Comparison of ENCODE assay signal across 1 cellular context in the genomic region with DNA sequence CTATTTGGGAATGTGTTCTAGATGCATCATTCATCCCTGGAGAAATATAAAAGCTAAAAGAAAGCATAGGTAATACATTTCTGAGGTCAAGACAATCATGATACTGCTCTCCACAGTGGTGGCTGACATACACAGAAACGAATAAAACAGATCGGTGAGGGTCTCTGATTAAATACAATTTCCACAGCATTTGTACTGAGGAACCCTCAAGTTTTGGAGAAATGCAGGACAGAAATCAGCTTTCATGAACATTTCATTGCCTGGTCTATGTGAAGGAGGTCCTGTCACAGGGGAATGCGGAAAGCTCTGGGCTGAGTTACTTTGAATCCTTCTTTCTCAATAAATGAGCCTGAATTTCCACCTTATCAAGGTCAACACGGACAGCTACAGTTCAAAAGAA.
TF ChIP-seq lines count a peak whose summit lies in the region.

No MANE protein-coding gene starts in this region.

TF ChIP-seq in WTC11, 78 proteins besides CTCF, POLR2A, EP300 and RAD21 (continued from another document):
- TF ChIP-seq IRF2 (CRISPR knock-in tag; IDR thresholded peaks at IDR 0.05; ENCODE audit: borderline replicate concordance, low read depth) (no peak), NFATC4 (CRISPR knock-in tag; IDR thresholded peaks at IDR 0.05) (no peak), ESRRA (CRISPR knock-in tag; IDR thresholded peaks at IDR 0.05; ENCODE audit: borderline replicate concordance) (no peak), ZNF317 (CRISPR knock-in tag; IDR thresholded peaks at IDR 0.05; ENCODE audit: borderline replicate concordance, low read depth) (no peak), KAT7 (CRISPR knock-in tag; IDR thresholded peaks at IDR 0.05; ENCODE audit: borderline replicate concordance) (no peak), PRRX2 (CRISPR knock-in tag; IDR thresholded peaks at IDR 0.05) (no peak), MXD4 (CRISPR knock-in tag; IDR thresholded peaks at IDR 0.05; ENCODE audit: borderline replicate concordance) (no peak)
- TF ChIP-seq, protein P1, sequence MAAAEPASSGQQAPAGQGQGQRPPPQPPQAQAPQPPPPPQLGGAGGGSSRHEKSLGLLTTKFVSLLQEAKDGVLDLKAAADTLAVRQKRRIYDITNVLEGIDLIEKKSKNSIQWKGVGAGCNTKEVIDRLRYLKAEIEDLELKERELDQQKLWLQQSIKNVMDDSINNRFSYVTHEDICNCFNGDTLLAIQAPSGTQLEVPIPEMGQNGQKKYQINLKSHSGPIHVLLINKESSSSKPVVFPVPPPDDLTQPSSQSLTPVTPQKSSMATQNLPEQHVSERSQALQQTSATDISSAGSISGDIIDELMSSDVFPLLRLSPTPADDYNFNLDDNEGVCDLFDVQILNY (CRISPR knock-in tag; IDR thresholded peaks at IDR 0.05), result no peak
- TF ChIP-seq, protein P2, sequence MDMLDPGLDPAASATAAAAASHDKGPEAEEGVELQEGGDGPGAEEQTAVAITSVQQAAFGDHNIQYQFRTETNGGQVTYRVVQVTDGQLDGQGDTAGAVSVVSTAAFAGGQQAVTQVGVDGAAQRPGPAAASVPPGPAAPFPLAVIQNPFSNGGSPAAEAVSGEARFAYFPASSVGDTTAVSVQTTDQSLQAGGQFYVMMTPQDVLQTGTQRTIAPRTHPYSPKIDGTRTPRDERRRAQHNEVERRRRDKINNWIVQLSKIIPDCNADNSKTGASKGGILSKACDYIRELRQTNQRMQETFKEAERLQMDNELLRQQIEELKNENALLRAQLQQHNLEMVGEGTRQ (CRISPR knock-in tag; IDR thresholded peaks at IDR 0.05), result no peak
- TF ChIP-seq, protein P3, sequence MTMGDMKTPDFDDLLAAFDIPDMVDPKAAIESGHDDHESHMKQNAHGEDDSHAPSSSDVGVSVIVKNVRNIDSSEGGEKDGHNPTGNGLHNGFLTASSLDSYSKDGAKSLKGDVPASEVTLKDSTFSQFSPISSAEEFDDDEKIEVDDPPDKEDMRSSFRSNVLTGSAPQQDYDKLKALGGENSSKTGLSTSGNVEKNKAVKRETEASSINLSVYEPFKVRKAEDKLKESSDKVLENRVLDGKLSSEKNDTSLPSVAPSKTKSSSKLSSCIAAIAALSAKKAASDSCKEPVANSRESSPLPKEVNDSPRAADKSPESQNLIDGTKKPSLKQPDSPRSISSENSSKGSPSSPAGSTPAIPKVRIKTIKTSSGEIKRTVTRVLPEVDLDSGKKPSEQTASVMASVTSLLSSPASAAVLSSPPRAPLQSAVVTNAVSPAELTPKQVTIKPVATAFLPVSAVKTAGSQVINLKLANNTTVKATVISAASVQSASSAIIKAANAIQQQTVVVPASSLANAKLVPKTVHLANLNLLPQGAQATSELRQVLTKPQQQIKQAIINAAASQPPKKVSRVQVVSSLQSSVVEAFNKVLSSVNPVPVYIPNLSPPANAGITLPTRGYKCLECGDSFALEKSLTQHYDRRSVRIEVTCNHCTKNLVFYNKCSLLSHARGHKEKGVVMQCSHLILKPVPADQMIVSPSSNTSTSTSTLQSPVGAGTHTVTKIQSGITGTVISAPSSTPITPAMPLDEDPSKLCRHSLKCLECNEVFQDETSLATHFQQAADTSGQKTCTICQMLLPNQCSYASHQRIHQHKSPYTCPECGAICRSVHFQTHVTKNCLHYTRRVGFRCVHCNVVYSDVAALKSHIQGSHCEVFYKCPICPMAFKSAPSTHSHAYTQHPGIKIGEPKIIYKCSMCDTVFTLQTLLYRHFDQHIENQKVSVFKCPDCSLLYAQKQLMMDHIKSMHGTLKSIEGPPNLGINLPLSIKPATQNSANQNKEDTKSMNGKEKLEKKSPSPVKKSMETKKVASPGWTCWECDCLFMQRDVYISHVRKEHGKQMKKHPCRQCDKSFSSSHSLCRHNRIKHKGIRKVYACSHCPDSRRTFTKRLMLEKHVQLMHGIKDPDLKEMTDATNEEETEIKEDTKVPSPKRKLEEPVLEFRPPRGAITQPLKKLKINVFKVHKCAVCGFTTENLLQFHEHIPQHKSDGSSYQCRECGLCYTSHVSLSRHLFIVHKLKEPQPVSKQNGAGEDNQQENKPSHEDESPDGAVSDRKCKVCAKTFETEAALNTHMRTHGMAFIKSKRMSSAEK (CRISPR knock-in tag; IDR thresholded peaks at IDR 0.05; ENCODE audit: borderline replicate concordance), result no peak
